In the genomic region with DNA sequence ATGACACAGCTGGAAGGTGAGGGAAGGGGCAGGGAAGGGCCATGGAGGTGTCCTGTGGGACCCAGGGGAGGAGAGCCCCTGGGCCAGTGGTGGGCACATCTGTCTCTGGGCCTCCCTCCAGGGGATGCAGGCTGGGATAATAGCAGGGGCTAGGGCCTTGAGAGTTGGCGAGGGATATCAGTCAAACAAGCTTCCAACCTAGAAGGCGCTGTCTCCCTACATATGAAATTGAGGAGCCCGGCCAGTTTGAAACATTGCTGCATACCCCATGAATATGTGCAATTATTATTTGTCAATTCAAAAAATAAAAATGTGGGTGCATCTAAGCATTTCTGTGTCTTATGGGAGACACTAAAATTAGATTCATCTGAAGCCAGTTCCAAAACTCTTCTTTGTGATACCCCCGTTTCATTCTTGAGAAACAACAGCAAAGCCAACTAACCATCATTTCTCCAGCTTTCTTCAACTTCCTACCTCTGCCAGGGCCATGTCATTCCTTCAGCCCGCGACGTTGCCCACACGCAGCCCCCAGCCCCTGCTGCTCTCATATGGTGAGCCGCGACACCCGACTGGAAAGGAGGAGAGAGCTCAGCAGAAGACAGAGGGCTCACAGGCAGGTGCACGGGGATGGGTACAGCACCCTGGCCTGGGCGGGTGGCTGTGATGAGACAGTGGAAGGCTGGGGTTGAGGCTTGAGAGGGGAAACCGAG, we compare ENCODE assay signal across 23 cellular contexts.
DNase-seq lines count a peak whose midpoint lies in the region; ATAC-seq, FAIRE-seq and TF ChIP-seq lines count a peak whose summit lies in the region.
"Had no signal": no experiment of that assay in that cellular context is flagged by ENCODE, and none has a peak within 500 bp of the region (broad histone marks: within the 10 kb centered on the region; RNA-seq: fewer than 3 reads in every experiment).

No MANE protein-coding gene starts in this region.

- H3K27ac Mint-ChIP-seq in type B pancreatic cell: no peak overlapping the region
- H3K27ac Mint-ChIP-seq: B cell; CD14-positive monocyte; CD4-positive, alpha-beta T cell; CD8-positive, alpha-beta memory T cell; HFFc6 had no signal

- H3K36me3 ChIP-seq in right atrium auricular region: no peaks in the 10 kb centered on the region
- H3K36me3 ChIP-seq in heart right ventricle: no peaks in the 10 kb centered on the region
- H3K36me3 ChIP-seq: BLaER1 had no signal

- no peak for FAIRE-seq in D721Med (lab: Jason Lieb, UNC)
- FAIRE-seq: A204.1, G401.6, GM12892, H1 had no signal

- TF ChIP-seq CTCF in right atrium auricular region (IDR thresholded peaks at IDR 0.05) (no peak), heart right ventricle (IDR thresholded peaks at IDR 0.05) (no peak), type B pancreatic cell (conservative IDR thresholded peaks at IDR 0.05) (no peak), D721Med (IDR thresholded peaks at IDR 0.05; ENCODE audit: insufficient read depth, missing control alignments) (no peak)

- no peak for ATAC-seq in heart right ventricle

- WGBS in heart right ventricle, 2 donors: 79 to 83% methylated on average over 14 of the region's 14 CpGs

- H3K9me3 ChIP-seq in right atrium auricular region (no peaks in the 10 kb centered on the region), heart right ventricle (no peaks in the 10 kb centered on the region)
- H3K9me3 ChIP-seq: BLaER1 had no signal

- DNase-seq in right atrium auricular region (ENCODE audit: low spot score) (peak; percentile 51), heart right ventricle (no peak), ecto neural progenitor cell (ENCODE audit: low spot score) (peak; percentile 18), type B pancreatic cell (ENCODE audit: extremely low spot score, unreplicated experiment) (peak; percentile 53), cortex of kidney (lab: John Stamatoyannopoulos, UW) (no peak), NCI-H1092 treated with DMSO at 0.1 percent for 48 hours (lab: John Stamatoyannopoulos, UW) (no peak), D721Med (ENCODE audit: insufficient read length, low spot score) (no peak), NCI-H226 (no peak)
- DNase-seq: CD4-positive, alpha-beta T cell; CD8-positive, alpha-beta memory T cell; DMS53; DMS79 treated with DMSO at 0.1 percent for 48 hours; GM23248; H7; HFFc6 had no signal

- H3K9me3 Mint-ChIP-seq in type B pancreatic cell: no peaks in the 10 kb centered on the region
- H3K9me3 Mint-ChIP-seq: CD4-positive, alpha-beta T cell had no signal

- H3K4me1 Mint-ChIP-seq in type B pancreatic cell (ENCODE audit: unreplicated experiment): peaks cover 4% of the 10 kb centered on the region
- H3K4me1 Mint-ChIP-seq: B cell; CD14-positive monocyte; CD8-positive, alpha-beta memory T cell had no signal

- peaks cover 35% of the 10 kb centered on the region for H3K27me3 Mint-ChIP-seq in type B pancreatic cell
- H3K27me3 Mint-ChIP-seq: B cell; CD4-positive, alpha-beta T cell had no signal

- H3K36me3 Mint-ChIP-seq in type B pancreatic cell: no peaks in the 10 kb centered on the region
- H3K36me3 Mint-ChIP-seq: CD14-positive monocyte; CD8-positive, alpha-beta memory T cell had no signal

- H3K4me3 ChIP-seq in right atrium auricular region (no peak overlapping the region), heart right ventricle (no peak overlapping the region)
- H3K4me3 ChIP-seq: BLaER1, GM23248 had no signal

- no peak overlapping the region for H3K27ac ChIP-seq in right atrium auricular region
- H3K27ac ChIP-seq in heart right ventricle: no peak overlapping the region
- H3K27ac ChIP-seq: 22Rv1, BLaER1, GM23248 had no signal

- intact Hi-C loops in heart right ventricle (cut with DNase I): no loop called here

- no peaks in the 10 kb centered on the region for H3K27me3 ChIP-seq in right atrium auricular region
- peaks cover 0 to 10% (median 3%) of the 10 kb centered on the region in 7 donors for H3K27me3 ChIP-seq in heart right ventricle
- H3K27me3 ChIP-seq: BLaER1 had no signal

- H3K4me3 Mint-ChIP-seq in type B pancreatic cell: no peak overlapping the region
- H3K4me3 Mint-ChIP-seq: B cell; CD14-positive monocyte; CD4-positive, alpha-beta T cell; CD8-positive, alpha-beta memory T cell; HFFc6 had no signal

- H3K4me1 ChIP-seq in right atrium auricular region (no peaks in the 10 kb centered on the region), heart right ventricle (no peaks in the 10 kb centered on the region)

Comparison
In these comparisons a context has a peak if more than half of its experiments do, and no peak if none do; other contexts are left out.
1. DNase-seq: peak in right atrium auricular region (single experiment), ecto neural progenitor cell (single experiment) and type B pancreatic cell (single experiment); none in heart right ventricle (0 of 2), cortex of kidney (single experiment), NCI-H1092 treated with DMSO at 0.1 percent for 48 hours (single experiment), D721Med (single experiment) and NCI-H226 (single experiment).